In genomic region chr13:44050450-44051063, GRCh38 we compare ENCODE assay signal across 2 cellular contexts.
TF ChIP-seq lines count a peak whose summit lies in the region.

No MANE protein-coding gene starts in this region.

TF ChIP-seq in GM12878, 131 proteins besides CTCF, POLR2A, EP300 and RAD21 (continued from another document):
- TF ChIP-seq USF1 (IDR thresholded peaks at IDR 0.05; ENCODE audit: borderline replicate concordance, extremely low read length, insufficient read depth, low read depth, low read length) (no peak), SREBF1 (IDR thresholded peaks at IDR 0.05; ENCODE audit: low read length) (no peak), DPF2 (IDR thresholded peaks at IDR 0.05) (no peak)

TF ChIP-seq in HepG2, 621 proteins besides CTCF, POLR2A, EP300 and RAD21 (continued from another document):
- TF ChIP-seq ARID3A (IDR thresholded peaks at IDR 0.05; ENCODE audit: low read depth, low read length) (peak; percentile 41; the same call in 1 of the 2 replicates), MAFF (IDR thresholded peaks at IDR 0.05; ENCODE audit: low read depth, low read length) (peak; percentile 84), SMC3 (IDR thresholded peaks at IDR 0.05; ENCODE audit: low read length) (peak; percentile 77; the same call in 1 of the 2 replicates), CBX2 (IDR thresholded peaks at IDR 0.05; ENCODE audit: low read depth, low read length) (no peak), CBX2 (CRISPR knock-in tag; IDR thresholded peaks at IDR 0.05; ENCODE audit: low read depth) (no peak), ZNF367 (CRISPR knock-in tag; IDR thresholded peaks at IDR 0.05; ENCODE audit: borderline replicate concordance) (no peak), STAG1 (CRISPR knock-in tag; IDR thresholded peaks at IDR 0.05) (peak; percentile 34; the same call in 1 of the 2 replicates)
